In genomic region chr2:160741815-160742214, GRCh38 we compare ENCODE assay signal across 23 cellular contexts.
"Had no signal": no experiment of that assay in that cellular context is flagged by ENCODE, and none has a peak within 500 bp of the region (broad histone marks: within the 10 kb centered on the region; RNA-seq: fewer than 3 reads in every experiment).

No MANE protein-coding gene starts in this region.

- H3K4me3 ChIP-seq: adrenal gland, breast epithelium, SJSA1 had no signal

- DNase-seq: activated CD4-positive, alpha-beta T cell treated with anti-CD3 and anti-CD28 coated beads for 48 hours; activated CD4-positive, alpha-beta T cell treated with anti-CD3 and anti-CD28 coated beads, Interleukin-2, amount 50 U/mL, for 4 hours; activated CD4-positive, CD25-positive, alpha-beta regulatory T cell treated with anti-CD3 and anti-CD28 coated beads, Interleukin-2, amount 50 U/mL, for 72 hours; activated CD8-positive, alpha-beta memory T cell treated with anti-CD3 and anti-CD28 coated beads for 24 hours; activated naive CD4-positive, alpha-beta T cell treated with anti-CD3 and anti-CD28 coated beads, Interleukin-2, amount 50 U/mL, for 16 hours; activated naive CD8-positive, alpha-beta T cell treated with anti-CD3 and anti-CD28 coated beads, Interleukin-2, amount 10 ng/mL, durations not matched to agents 7 days and 5 days; activated T-cell treated with anti-CD3 and anti-CD28 coated beads, Interleukin-2, amount 50 U/mL, for 48 hours; adrenal gland; anterior cingulate cortex; NCI-H1105 treated with DMSO at 0.1 percent for 48 hours; NCI-H1436 treated with DMSO at 0.1 percent for 48 hours; NCI-H187; NCI-H2081; NCI-H226; NCI-H526; NCI-H774; PC-3; SHP77; SW 1271 had no signal

- H3K27ac Mint-ChIP-seq: activated naive CD8-positive, alpha-beta T cell treated with anti-CD3 and anti-CD28 coated beads, Interleukin-2, amount 10 ng/mL, durations not matched to agents 7 days and 5 days; WTC11 had no signal

- ATAC-seq: PC-3, SK-N-SH treated with all-trans-retinoic acid at 6 μM for 48 hours, WTC11 had no signal

- H3K4me1 ChIP-seq: adrenal gland, breast epithelium had no signal

- H3K9me3 ChIP-seq: adrenal gland, breast epithelium, SJSA1 had no signal

- H3K36me3 Mint-ChIP-seq: activated naive CD8-positive, alpha-beta T cell treated with anti-CD3 and anti-CD28 coated beads, Interleukin-2, amount 10 ng/mL, durations not matched to agents 7 days and 5 days; WTC11 had no signal

- H3K36me3 ChIP-seq: adrenal gland, breast epithelium, SJSA1 had no signal

- H3K4me3 Mint-ChIP-seq: activated naive CD8-positive, alpha-beta T cell treated with anti-CD3 and anti-CD28 coated beads, Interleukin-2, amount 10 ng/mL, durations not matched to agents 7 days and 5 days; WTC11 had no signal

- H3K27ac ChIP-seq: adrenal gland, breast epithelium, SJSA1 had no signal

- H3K4me1 Mint-ChIP-seq: activated naive CD8-positive, alpha-beta T cell treated with anti-CD3 and anti-CD28 coated beads, Interleukin-2, amount 10 ng/mL, durations not matched to agents 7 days and 5 days had no signal

- H3K9me3 Mint-ChIP-seq: activated naive CD8-positive, alpha-beta T cell treated with anti-CD3 and anti-CD28 coated beads, Interleukin-2, amount 10 ng/mL, durations not matched to agents 7 days and 5 days; WTC11 had no signal

- H3K27me3 ChIP-seq: adrenal gland, breast epithelium, SJSA1 had no signal
